8 cellular contexts compared by ENCODE assay signal in genomic region chr9:71911908-71912325, GRCh38.
DNase-seq lines count a peak whose midpoint lies in the region; ATAC-seq and TF ChIP-seq lines count a peak whose summit lies in the region.

No MANE protein-coding gene starts in this region.

- H3K4me3 ChIP-seq in AG10803 (ENCODE audit: low read length), result peak overlapping the region; percentile 76
- H3K4me3 ChIP-seq in LNCaP clone FGC (ENCODE audit: low read depth, low read length), result peak overlapping the region; percentile 63
- peak overlapping the region; percentile 78 to 99 for H3K4me3 ChIP-seq in muscle layer of colon (ENCODE audit: low read depth in 1 of 2, low read length in 2 of 2)

- H3K27ac ChIP-seq in muscle layer of colon (ENCODE audit: low read depth, low read length), result peak overlapping the region; percentile 88

- no peak for ATAC-seq in GM19397 (IDR thresholded peaks at IDR 0.05; ENCODE audit: unreplicated experiment)
- no peak for ATAC-seq in GM21576 (IDR thresholded peaks at IDR 0.05; ENCODE audit: unreplicated experiment)
- ATAC-seq in HG03565 (IDR thresholded peaks at IDR 0.05; ENCODE audit: unreplicated experiment), result no peak

- H3K9ac ChIP-seq in muscle layer of colon (ENCODE audit: low read length), result peak overlapping the region; percentile 58

- DNase-seq in AG10803 (ENCODE audit: low read depth) (peak; percentile 68), LNCaP clone FGC (ENCODE audit: low read depth) (peak; percentile 75), dedifferentiated amniotic fluid mesenchymal stem cell (ENCODE audit: extremely low spot score) (peak; percentile 36), UCSD-AML1 (lab: John Stamatoyannopoulos, UW; ENCODE audit: unreplicated experiment) (no peak)

- TF ChIP-seq CTCF in AG10803 (conservative IDR thresholded peaks at IDR 0.05; ENCODE audit: low read length), result no peak
- no peak for TF ChIP-seq CTCF in LNCaP clone FGC (IDR thresholded peaks at IDR 0.05; ENCODE audit: control insufficient read depth, extremely low read depth, insufficient read depth)

- H3K36me3 ChIP-seq in muscle layer of colon (ENCODE audit: insufficient read depth, low read length), result no peaks in the 10 kb centered on the region

- H3K9me3 ChIP-seq in muscle layer of colon (ENCODE audit: low read length), result no peaks in the 10 kb centered on the region

- peaks cover 20% of the 10 kb centered on the region for H3K4me1 ChIP-seq in muscle layer of colon (ENCODE audit: insufficient read depth, low read length)

- no peaks in the 10 kb centered on the region for H3K27me3 ChIP-seq in muscle layer of colon (ENCODE audit: control insufficient read depth in 1 of 2, insufficient read depth in 2 of 2, low read length in 2 of 2)
